In the genomic region with DNA sequence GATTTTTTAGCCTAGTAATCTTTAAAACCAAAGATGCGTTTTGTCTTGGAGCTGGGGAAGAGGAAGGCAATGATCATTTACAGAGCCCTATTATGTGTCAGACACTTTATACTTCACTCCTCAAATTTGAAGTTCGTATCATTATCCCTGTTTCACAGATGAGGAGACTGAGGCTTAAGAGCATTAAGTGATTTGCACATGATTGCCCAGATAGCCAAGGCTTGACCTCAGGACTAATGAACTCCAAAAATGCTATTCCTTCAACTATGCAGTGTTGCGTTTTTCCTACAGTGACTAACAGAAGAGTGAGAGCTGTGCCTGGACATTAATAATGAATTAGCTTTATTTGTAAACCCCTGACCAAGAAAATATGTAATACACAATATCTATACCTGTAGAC, we compare ENCODE assay signal across 40 cellular contexts.
"Had no signal": no experiment of that assay in that cellular context is flagged by ENCODE, and none has a peak within 500 bp of the region (broad histone marks: within the 10 kb centered on the region; RNA-seq: fewer than 3 reads in every experiment).

No MANE protein-coding gene starts in this region.

- H3K4me3 ChIP-seq: adrenal gland, ascending aorta, body of pancreas, breast epithelium, cardiac muscle cell had no signal

- H3K36me3 Mint-ChIP-seq: activated naive CD4-positive, alpha-beta T cell treated with anti-CD3 and anti-CD28 coated beads, Interleukin-2, amount 10 ng/mL, durations not matched to agents 7 days and 5 days; activated naive CD4-positive, alpha-beta T cell treated with anti-CD3 and anti-CD28 coated beads, Interleukin-2, amount 50 U/mL, for 24 hours; activated naive CD4-positive, alpha-beta T cell treated with anti-CD3 and anti-CD28 coated beads, Interleukin-2, amount 50 U/mL, for 72 hours; activated naive CD8-positive, alpha-beta T cell; activated naive CD8-positive, alpha-beta T cell treated with anti-CD3 and anti-CD28 coated beads for 36 hours; brain had no signal

- H3K4me3 Mint-ChIP-seq: activated naive CD4-positive, alpha-beta T cell treated with anti-CD3 and anti-CD28 coated beads for 36 hours; activated naive CD4-positive, alpha-beta T cell treated with anti-CD3 and anti-CD28 coated beads, Interleukin-2, amount 10 ng/mL, durations not matched to agents 7 days and 5 days; activated naive CD4-positive, alpha-beta T cell treated with anti-CD3 and anti-CD28 coated beads, Interleukin-2, amount 50 U/mL, for 24 hours; activated naive CD8-positive, alpha-beta T cell; activated naive CD8-positive, alpha-beta T cell treated with anti-CD3 and anti-CD28 coated beads for 36 hours; activated naive CD8-positive, alpha-beta T cell treated with anti-CD3 and anti-CD28 coated beads, Interleukin-2, amount 10 ng/mL, durations not matched to agents 7 days and 5 days; activated naive CD8-positive, alpha-beta T cell treated with anti-CD3 and anti-CD28 coated beads, Interleukin-2, amount 50 U/mL, for 24 hours; activated T-cell treated with anti-CD3 and anti-CD28 coated beads, Interleukin-2, amount 50 U/mL, for 24 hours; activated T-cell treated with anti-CD3 and anti-CD28 coated beads, Interleukin-2, amount 50 U/mL, for 4 hours; activated T-cell treated with anti-CD3 and anti-CD28 coated beads, Interleukin-2, amount 50 U/mL, for 72 hours; activated T-helper 1 cell treated with anti-CD3 and anti-CD28 coated beads, Interleukin-12 subunit alpha, Interleukin-12 subunit beta, Interleukin-2, Interleukin-4 antibody, amounts not matched to agents 30 ng/mL and 10 ng/mL and 1 ng/mL, durations not matched to agents 14 hours and 24 hours and 36 hours; activated T-helper 17 cell treated with anti-CD3 and anti-CD28 coated beads, Interleukin-2, amount 50 U/mL, for 72 hours; brain; central memory CD8-positive, alpha-beta T cell had no signal

- H3K27ac Mint-ChIP-seq: activated naive CD4-positive, alpha-beta T cell treated with anti-CD3 and anti-CD28 coated beads for 36 hours; activated naive CD4-positive, alpha-beta T cell treated with anti-CD3 and anti-CD28 coated beads, Interleukin-2, amount 10 ng/mL, durations not matched to agents 7 days and 5 days; activated naive CD4-positive, alpha-beta T cell treated with anti-CD3 and anti-CD28 coated beads, Interleukin-2, amount 50 U/mL, for 24 hours; activated naive CD4-positive, alpha-beta T cell treated with anti-CD3 and anti-CD28 coated beads, Interleukin-2, amount 50 U/mL, for 72 hours; activated naive CD8-positive, alpha-beta T cell; activated naive CD8-positive, alpha-beta T cell treated with anti-CD3 and anti-CD28 coated beads for 36 hours; activated naive CD8-positive, alpha-beta T cell treated with anti-CD3 and anti-CD28 coated beads, Interleukin-2, amount 10 ng/mL, durations not matched to agents 7 days and 5 days; activated naive CD8-positive, alpha-beta T cell treated with anti-CD3 and anti-CD28 coated beads, Interleukin-2, amount 50 U/mL, for 24 hours; activated T-cell treated with anti-CD3 and anti-CD28 coated beads, Interleukin-2, amount 50 U/mL, for 24 hours; activated T-cell treated with anti-CD3 and anti-CD28 coated beads, Interleukin-2, amount 50 U/mL, for 72 hours; activated T-helper 1 cell treated with anti-CD3 and anti-CD28 coated beads, Interleukin-12 subunit alpha, Interleukin-12 subunit beta, Interleukin-2, Interleukin-4 antibody, amounts not matched to agents 30 ng/mL and 10 ng/mL and 1 ng/mL, durations not matched to agents 14 hours and 24 hours and 36 hours; activated T-helper 17 cell treated with anti-CD3 and anti-CD28 coated beads, Interleukin-2, amount 50 U/mL, for 72 hours; activated T-helper 2 cell treated with anti-CD3 and anti-CD28 coated beads, Interferon-gamma antibody, Interleukin-2, Interleukin-4, amounts not matched to agents 10 μg/mL and 5 μg/mL and 100 μg/mL, durations not matched to agents 14 hours and 24 hours and 36 hours had no signal

- H3K27me3 ChIP-seq: adrenal gland, ascending aorta, body of pancreas, brain microvascular endothelial cell, breast epithelium, cardiac muscle cell had no signal

- H3K9me3 Mint-ChIP-seq: activated naive CD4-positive, alpha-beta T cell treated with anti-CD3 and anti-CD28 coated beads for 36 hours; activated naive CD4-positive, alpha-beta T cell treated with anti-CD3 and anti-CD28 coated beads, Interleukin-2, amount 10 ng/mL, durations not matched to agents 7 days and 5 days; activated naive CD4-positive, alpha-beta T cell treated with anti-CD3 and anti-CD28 coated beads, Interleukin-2, amount 50 U/mL, for 24 hours; activated naive CD8-positive, alpha-beta T cell treated with anti-CD3 and anti-CD28 coated beads, Interleukin-2, amount 50 U/mL, for 24 hours; activated T-cell treated with anti-CD3 and anti-CD28 coated beads, Interleukin-2, amount 50 U/mL, for 24 hours; activated T-cell treated with anti-CD3 and anti-CD28 coated beads, Interleukin-2, amount 50 U/mL, for 4 hours; activated T-helper 1 cell treated with anti-CD3 and anti-CD28 coated beads, Interleukin-12 subunit alpha, Interleukin-12 subunit beta, Interleukin-2, Interleukin-4 antibody, amounts not matched to agents 30 ng/mL and 10 ng/mL and 1 ng/mL, durations not matched to agents 14 hours and 24 hours and 36 hours; activated T-helper 17 cell treated with anti-CD3 and anti-CD28 coated beads, Interleukin-2, amount 50 U/mL, for 72 hours; activated T-helper 2 cell treated with anti-CD3 and anti-CD28 coated beads, Interferon-gamma antibody, Interleukin-2, Interleukin-4, amounts not matched to agents 10 μg/mL and 5 μg/mL and 100 μg/mL, durations not matched to agents 14 hours and 24 hours and 36 hours; central memory CD8-positive, alpha-beta T cell had no signal

- H3K9me3 ChIP-seq: adrenal gland, ascending aorta, body of pancreas, breast epithelium had no signal

- FAIRE-seq: astrocyte, bronchial epithelial cell had no signal

- H3K4me1 ChIP-seq: adrenal gland, body of pancreas, breast epithelium had no signal

- DNase-seq: activated effector memory CD4-positive, alpha-beta T cell treated with anti-CD3 and anti-CD28 coated beads, Interleukin-2, amount 50 U/mL, for 16 hours; activated effector memory CD4-positive, alpha-beta T cell treated with Interleukin-2 at 50 U/mL for 16 hours; activated gamma-delta T cell; activated gamma-delta T cell treated with Interleukin-2 at 50 U/mL for 16 hours; activated naive CD4-positive, alpha-beta T cell; activated naive CD4-positive, alpha-beta T cell treated with anti-CD3 and anti-CD28 coated beads for 36 hours; activated naive CD4-positive, alpha-beta T cell treated with anti-CD3 and anti-CD28 coated beads, Interleukin-2, amount 10 ng/mL, durations not matched to agents 7 days and 5 days; activated naive CD4-positive, alpha-beta T cell treated with anti-CD3 and anti-CD28 coated beads, Interleukin-2, amount 50 U/mL, for 16 hours; activated naive CD4-positive, alpha-beta T cell treated with Interleukin-2 at 50 U/mL for 16 hours; activated naive CD8-positive, alpha-beta T cell treated with anti-CD3 and anti-CD28 coated beads for 36 hours; activated naive CD8-positive, alpha-beta T cell treated with anti-CD3 and anti-CD28 coated beads, Interleukin-2, amount 10 ng/mL, durations not matched to agents 7 days and 5 days; activated naive CD8-positive, alpha-beta T cell treated with anti-CD3 and anti-CD28 coated beads, Interleukin-2, amount 50 U/mL, for 24 hours; activated T-cell treated with anti-CD3 and anti-CD28 coated beads, Interleukin-2, amount 50 U/mL, for 1 hour; activated T-cell treated with anti-CD3 and anti-CD28 coated beads, Interleukin-2, amount 50 U/mL, for 24 hours; activated T-cell treated with anti-CD3 and anti-CD28 coated beads, Interleukin-2, amount 50 U/mL, for 4 hours; activated T-cell treated with anti-CD3 and anti-CD28 coated beads, Interleukin-2, amount 50 U/mL, for 48 hours; activated T-cell treated with anti-CD3 and anti-CD28 coated beads, Interleukin-2, amount 50 U/mL, for 72 hours; adrenal gland; amniotic stem cell; amygdala; anterior cingulate cortex; aorta; body of pancreas; brain microvascular endothelial cell; caudate nucleus; central memory CD4-positive, alpha-beta T cell; cerebellar nuclear complex had no signal

- H3K4me1 Mint-ChIP-seq: activated naive CD4-positive, alpha-beta T cell treated with anti-CD3 and anti-CD28 coated beads, Interleukin-2, amount 10 ng/mL, durations not matched to agents 7 days and 5 days; activated naive CD4-positive, alpha-beta T cell treated with anti-CD3 and anti-CD28 coated beads, Interleukin-2, amount 50 U/mL, for 24 hours; activated T-helper 17 cell treated with anti-CD3 and anti-CD28 coated beads, Interleukin-2, amount 50 U/mL, for 72 hours; central memory CD8-positive, alpha-beta T cell had no signal

- H3K27ac ChIP-seq: adrenal gland, ascending aorta, body of pancreas, brain microvascular endothelial cell, breast epithelium, cardiac muscle cell had no signal

- H3K36me3 ChIP-seq: adrenal gland, ascending aorta, brain microvascular endothelial cell, breast epithelium, cardiac muscle cell had no signal

- ATAC-seq: activated naive CD4-positive, alpha-beta T cell treated with anti-CD3 and anti-CD28 coated beads, Interleukin-2, amount 50 U/mL, for 72 hours; activated naive CD8-positive, alpha-beta T cell treated with anti-CD3 and anti-CD28 coated beads, Interleukin-2, amount 50 U/mL, for 24 hours; activated T-cell treated with anti-CD3 and anti-CD28 coated beads, Interleukin-2, amount 50 U/mL, for 4 hours; activated T-cell treated with anti-CD3 and anti-CD28 coated beads, Interleukin-2, amount 50 U/mL, for 72 hours; activated T-helper 17 cell treated with anti-CD3 and anti-CD28 coated beads, Interleukin-2, amount 50 U/mL, for 72 hours; body of pancreas had no signal
